ENCODE assay signal across 7 cellular contexts in genomic region chr1:243727503-243728191, GRCh38.
DNase-seq lines count a peak whose midpoint lies in the region; ATAC-seq lines count a peak whose summit lies in the region.

No MANE protein-coding gene starts in this region.

- peak; percentile 97 for DNase-seq in NOMO-1 treated with DMSO at 0.1 percent for 48 hours (lab: John Stamatoyannopoulos, UW; ENCODE audit: unreplicated experiment)
- DNase-seq in NCI-H1105 treated with DMSO at 0.1 percent for 48 hours (lab: John Stamatoyannopoulos, UW), result no peak
- DNase-seq in SW480 (ENCODE audit: low spot score), result no peak
- DNase-seq in AG08396 (ENCODE audit: low spot score), result no peak
- no peak for DNase-seq in NCI-H2081 treated with DMSO at 0.1 percent for 48 hours (lab: John Stamatoyannopoulos, UW)

- ATAC-seq in GM19351 (IDR thresholded peaks at IDR 0.05; ENCODE audit: unreplicated experiment) (peak; percentile 86), HG02970 (IDR thresholded peaks at IDR 0.05; ENCODE audit: low FRiP score, unreplicated experiment) (peak; percentile 71)
